In the genomic region with DNA sequence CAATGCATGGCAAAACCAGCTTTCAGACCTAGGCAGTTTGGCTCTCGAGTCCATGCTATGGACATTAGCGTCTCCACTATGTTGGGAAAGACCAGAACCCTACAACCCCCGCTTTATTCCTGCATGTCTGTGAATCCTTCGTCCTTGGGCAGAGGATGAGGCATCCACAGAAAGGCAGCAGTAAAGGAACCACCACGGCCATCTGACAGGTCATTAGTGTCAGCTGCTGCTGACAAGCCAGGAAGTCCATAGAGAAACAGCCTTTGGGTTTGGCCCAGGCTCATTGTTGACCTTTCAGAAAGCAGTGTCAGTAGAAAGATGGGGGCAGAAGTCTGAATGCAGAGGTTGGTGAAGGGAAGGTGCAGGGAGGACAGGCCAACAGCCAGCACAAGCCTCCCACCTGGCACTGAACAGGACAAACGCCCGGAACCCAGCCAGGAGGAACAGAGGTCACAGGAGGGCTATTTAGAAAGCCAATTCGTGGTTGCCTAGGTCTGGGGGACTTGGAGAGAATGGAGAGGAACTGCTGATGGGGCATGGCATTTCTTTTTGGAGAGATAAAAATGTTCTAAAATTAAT, we compare ENCODE assay signal across 15 cellular contexts.
DNase-seq lines count a peak whose midpoint lies in the region; ATAC-seq, FAIRE-seq and TF ChIP-seq lines count a peak whose summit lies in the region.
"Had no signal": no experiment of that assay in that cellular context is flagged by ENCODE, and none has a peak within 500 bp of the region (broad histone marks: within the 10 kb centered on the region; RNA-seq: fewer than 3 reads in every experiment).

No MANE protein-coding gene starts in this region.

- H3K4me1 Mint-ChIP-seq in endodermal cell, result peaks cover 1% of the 10 kb centered on the region
- no peaks in the 10 kb centered on the region for H3K4me1 Mint-ChIP-seq in activated naive CD4-positive, alpha-beta T cell treated with anti-CD3 and anti-CD28 coated beads, Interleukin-2, amount 10 ng/mL, durations not matched to agents 7 days and 5 days
- no peaks in the 10 kb centered on the region for H3K4me1 Mint-ChIP-seq in activated naive CD4-positive, alpha-beta T cell treated with anti-CD3 and anti-CD28 coated beads for 36 hours (ENCODE audit: low read depth)
- H3K4me1 Mint-ChIP-seq: B cell had no signal

- H3K4me1 ChIP-seq in right lobe of liver (peaks cover 0 to 4% (median 0%) of the 10 kb centered on the region in 4 donors), HepG2 (ENCODE audit: insufficient read depth, low read length) (no peaks in the 10 kb centered on the region), endodermal cell (ENCODE audit: control insufficient read depth, insufficient read depth, low read length) (no peaks in the 10 kb centered on the region)

- CTCF ChIA-PET in HepG2 (lab: Yijun Ruan, JAX; ENCODE audit: low intra/inter-chr PET ratio, low total read pairs), result no interaction called here
- CTCF ChIA-PET in activated naive CD4-positive, alpha-beta T cell treated with anti-CD3 and anti-CD28 coated beads, Interleukin-2, amount 10 ng/mL, durations not matched to agents 7 days and 5 days (lab: Charles Lee), result no interaction called here
- CTCF ChIA-PET in activated naive CD4-positive, alpha-beta T cell treated with anti-CD3 and anti-CD28 coated beads for 36 hours (lab: Charles Lee), result no interaction called here
- CTCF ChIA-PET in GM10248 (lab: Yijun Ruan, JAX), result no interaction called here

- H3K4me2 ChIP-seq in HepG2 (ENCODE audit: low read depth, low read length), result no peak overlapping the region
- H3K4me2 ChIP-seq: GM23338 had no signal

- BruUV-seq in HepG2 (replicated peaks; lab: Mats Ljungman, UMichigan), result no TSS peak

- TF ChIP-seq RAD21 in HepG2 (CRISPR knock-in tag; IDR thresholded peaks at IDR 0.05), result no peak

- H3K27me3 ChIP-seq in right lobe of liver (no peaks in the 10 kb centered on the region), HepG2 (ENCODE audit: control insufficient read depth in 1 of 2, insufficient read depth in 2 of 2, low read length in 2 of 2) (peaks cover 0 to 5% of the 10 kb centered on the region in 2 experiments; a peak in 1 of 5 replicates), endodermal cell (ENCODE audit: control insufficient read depth, insufficient read depth, low read length, poor library complexity, severe bottlenecking) (no peaks in the 10 kb centered on the region)

- TF ChIP-seq CTCF in right lobe of liver (IDR thresholded peaks at IDR 0.05) (no peak), HepG2 (CRISPR knock-in tag; IDR thresholded peaks at IDR 0.05) (no peak), endodermal cell (conservative IDR thresholded peaks at IDR 0.05) (peak; percentile 2), GM10248 (IDR thresholded peaks at IDR 0.05; ENCODE audit: control extremely low read depth, extremely low read depth, low read depth, missing control alignments) (no peak)

- DNase-seq in right lobe of liver, result peak in 1 of 3 donors; percentile 21
- no peak for DNase-seq in HepG2 (ENCODE audit: low spot score)
- no peak for DNase-seq in endodermal cell
- no peak for DNase-seq in left lobe of liver (ENCODE audit: low spot score)
- no peak for DNase-seq in activated naive CD4-positive, alpha-beta T cell treated with anti-CD3 and anti-CD28 coated beads, Interleukin-2, amount 10 ng/mL, durations not matched to agents 7 days and 5 days
- no peak for DNase-seq in activated naive CD4-positive, alpha-beta T cell treated with anti-CD3 and anti-CD28 coated beads for 36 hours
- DNase-seq in GM10248 (ENCODE audit: extremely low spot score), result no peak
- DNase-seq: C1 segment of cervical spinal cord; CD4-positive, alpha-beta T cell; DMS79; H7 had no signal

- no peak overlapping the region for H2AFZ ChIP-seq in HepG2 (ENCODE audit: low read length)
- H2AFZ ChIP-seq: GM23338 had no signal

- POLR2A ChIA-PET in HepG2 (lab: Yijun Ruan, JAX), result no interaction called here
- POLR2A ChIA-PET in GM10248 (lab: Yijun Ruan, JAX), result no interaction called here

- no peaks in the 10 kb centered on the region for H4K20me1 ChIP-seq in HepG2 (ENCODE audit: insufficient read depth, low read length)

- H3K9me3 ChIP-seq in right lobe of liver, result no peaks in the 10 kb centered on the region
- H3K9me3 ChIP-seq in HepG2 (ENCODE audit: low read length), result no peaks in the 10 kb centered on the region
- no peaks in the 10 kb centered on the region for H3K9me3 ChIP-seq in endodermal cell (ENCODE audit: control insufficient read depth, low read length)

- H3K79me2 ChIP-seq in HepG2 (ENCODE audit: insufficient read depth, low read length), result no peaks in the 10 kb centered on the region

- H3K4me3 ChIP-seq in right lobe of liver (no peak overlapping the region), HepG2 (replicated peaks in 1 of 3; ENCODE audit: insufficient read depth in 1 of 3, low read depth in 2 of 3, low read length in 3 of 3) (no peak overlapping the region), endodermal cell (ENCODE audit: low read length) (no peak overlapping the region)
- H3K4me3 ChIP-seq: GM23338 had no signal

- in situ Hi-C loops in HepG2 (cut with HindIII; ENCODE audit: extremely low pct_ligation_motif_present, low pct_unique_long_range_greater_than_20kb), result no loop called here

- no peak for FAIRE-seq in HepG2 (lab: Jason Lieb, UNC)
- FAIRE-seq: A204.1, GM12892 had no signal

- H3K27ac Mint-ChIP-seq in endodermal cell, result no peak overlapping the region
- no peak overlapping the region for H3K27ac Mint-ChIP-seq in activated naive CD4-positive, alpha-beta T cell treated with anti-CD3 and anti-CD28 coated beads, Interleukin-2, amount 10 ng/mL, durations not matched to agents 7 days and 5 days
- no peak overlapping the region for H3K27ac Mint-ChIP-seq in activated naive CD4-positive, alpha-beta T cell treated with anti-CD3 and anti-CD28 coated beads for 36 hours
- H3K27ac Mint-ChIP-seq: B cell; CD4-positive, alpha-beta T cell; GM23338 had no signal

- H3K36me3 ChIP-seq in right lobe of liver (no peaks in the 10 kb centered on the region), HepG2 (replicated peaks in 1 of 2; ENCODE audit: control insufficient read depth in 1 of 2, insufficient read depth in 2 of 2, low read length in 2 of 2) (no peaks in the 10 kb centered on the region), endodermal cell (ENCODE audit: control insufficient read depth, insufficient read depth, low read length) (no peaks in the 10 kb centered on the region)

- H3K9ac ChIP-seq in HepG2 (ENCODE audit: insufficient read depth, low read depth, low read length) (no peak overlapping the region), endodermal cell (ENCODE audit: extremely low read depth, low read length, poor library complexity, severe bottlenecking) (no peak overlapping the region)

- H3K36me3 Mint-ChIP-seq in endodermal cell (ENCODE audit: low read depth), result no peaks in the 10 kb centered on the region
- H3K36me3 Mint-ChIP-seq in activated naive CD4-positive, alpha-beta T cell treated with anti-CD3 and anti-CD28 coated beads, Interleukin-2, amount 10 ng/mL, durations not matched to agents 7 days and 5 days, result no peaks in the 10 kb centered on the region
- H3K36me3 Mint-ChIP-seq in activated naive CD4-positive, alpha-beta T cell treated with anti-CD3 and anti-CD28 coated beads for 36 hours (ENCODE audit: low read depth), result no peaks in the 10 kb centered on the region

- TF ChIP-seq POLR2A in right lobe of liver (IDR thresholded peaks at IDR 0.05), result no peak
- no peak for TF ChIP-seq POLR2A in HepG2 (IDR thresholded peaks at IDR 0.05; ENCODE audit: insufficient read depth in 1 of 2, low read depth in 2 of 2, low read length in 2 of 2)

- H3K4me3 Mint-ChIP-seq in endodermal cell, result no peak overlapping the region
- H3K4me3 Mint-ChIP-seq in activated naive CD4-positive, alpha-beta T cell treated with anti-CD3 and anti-CD28 coated beads, Interleukin-2, amount 10 ng/mL, durations not matched to agents 7 days and 5 days, result no peak overlapping the region
- H3K4me3 Mint-ChIP-seq in activated naive CD4-positive, alpha-beta T cell treated with anti-CD3 and anti-CD28 coated beads for 36 hours, result no peak overlapping the region
- H3K4me3 Mint-ChIP-seq: B cell; CD4-positive, alpha-beta T cell; GM23338 had no signal

- 30% methylated on average over 5 of the region's 8 CpGs for WGBS in right lobe of liver (ENCODE audit: insufficient coverage, low coverage, low lambda C conversion rate, missing lambda C conversion rate)
- WGBS in HepG2 (ENCODE audit: low lambda C conversion rate), result 0% methylated on average over 7 of the region's 8 CpGs
- 79 to 85% methylated on average over 8 of the region's 8 CpGs for WGBS in endodermal cell (ENCODE audit: insufficient coverage in 1 of 2, insufficient read length in 1 of 2), 2 experiments

- intact Hi-C loops in right lobe of liver (cut with DNase I) (no loop called here), HepG2 (cut with micrococcal nuclease; ENCODE audit: unreplicated experiment) (no loop called here)
- intact Hi-C loops in activated naive CD4-positive, alpha-beta T cell treated with anti-CD3 and anti-CD28 coated beads for 36 hours (cut with micrococcal nuclease), result no loop called here

- ATAC-seq in right lobe of liver, result peak; percentile 57 to 83 (median 66)
- no peak for ATAC-seq in HepG2
- peak; percentile 47 for ATAC-seq in left lobe of liver
- ATAC-seq: GM23338 had no signal

- H3K27me3 Mint-ChIP-seq in endodermal cell (ENCODE audit: insufficient read depth), result no peaks in the 10 kb centered on the region
- peaks cover 4% of the 10 kb centered on the region for H3K27me3 Mint-ChIP-seq in activated naive CD4-positive, alpha-beta T cell treated with anti-CD3 and anti-CD28 coated beads, Interleukin-2, amount 10 ng/mL, durations not matched to agents 7 days and 5 days
- no peaks in the 10 kb centered on the region for H3K27me3 Mint-ChIP-seq in activated naive CD4-positive, alpha-beta T cell treated with anti-CD3 and anti-CD28 coated beads for 36 hours (ENCODE audit: low read depth)
- H3K27me3 Mint-ChIP-seq: CD4-positive, alpha-beta T cell had no signal

- TF ChIP-seq EP300 in HepG2 (IDR thresholded peaks at IDR 0.05; ENCODE audit: low read depth in 2 of 2, low read length in 2 of 2) (no peak), HepG2 (CRISPR knock-in tag; IDR thresholded peaks at IDR 0.05; ENCODE audit: borderline replicate concordance) (no peak)

- H3K27ac ChIP-seq in right lobe of liver (no peak overlapping the region), HepG2 (ENCODE audit: extremely low read length, insufficient read depth, low read length) (no peak overlapping the region), endodermal cell (ENCODE audit: low read depth, low read length) (no peak overlapping the region)

- H3K9me3 Mint-ChIP-seq in endodermal cell, result no peaks in the 10 kb centered on the region
- H3K9me3 Mint-ChIP-seq in activated naive CD4-positive, alpha-beta T cell treated with anti-CD3 and anti-CD28 coated beads, Interleukin-2, amount 10 ng/mL, durations not matched to agents 7 days and 5 days, result no peaks in the 10 kb centered on the region
- no peaks in the 10 kb centered on the region for H3K9me3 Mint-ChIP-seq in activated naive CD4-positive, alpha-beta T cell treated with anti-CD3 and anti-CD28 coated beads for 36 hours
- H3K9me3 Mint-ChIP-seq: CD4-positive, alpha-beta T cell; GM23338 had no signal

TF ChIP-seq in HepG2, 621 proteins besides CTCF, POLR2A, EP300 and RAD21 (continues in another document):
- TF ChIP-seq, protein P1, sequence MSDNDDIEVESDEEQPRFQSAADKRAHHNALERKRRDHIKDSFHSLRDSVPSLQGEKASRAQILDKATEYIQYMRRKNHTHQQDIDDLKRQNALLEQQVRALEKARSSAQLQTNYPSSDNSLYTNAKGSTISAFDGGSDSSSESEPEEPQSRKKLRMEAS (IDR thresholded peaks at IDR 0.05), result no peak
- no peak for TF ChIP-seq PHF8 (CRISPR knock-in tag; IDR thresholded peaks at IDR 0.05)
